In genomic region chr4:48830706-48831531, GRCh38 we compare ENCODE assay signal across 8 cellular contexts. TPM values are rescaled to one million over a fixed set of nuclear protein-coding genes. Genes with fewer than 3 reads are reported as not detected.
DNase-seq lines count a peak whose midpoint lies in the region; ATAC-seq and TF ChIP-seq lines count a peak whose summit lies in the region.

A gene with protein sequence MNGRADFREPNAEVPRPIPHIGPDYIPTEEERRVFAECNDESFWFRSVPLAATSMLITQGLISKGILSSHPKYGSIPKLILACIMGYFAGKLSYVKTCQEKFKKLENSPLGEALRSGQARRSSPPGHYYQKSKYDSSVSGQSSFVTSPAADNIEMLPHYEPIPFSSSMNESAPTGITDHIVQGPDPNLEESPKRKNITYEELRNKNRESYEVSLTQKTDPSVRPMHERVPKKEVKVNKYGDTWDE (plus strand): TSS chr4:48831088. CDS start chr4:48832625, 1,537 bp downstream.

- H3K36me3 ChIP-seq in H7 (replicated peaks; ENCODE audit: control insufficient read depth, insufficient read depth, low read length) = peaks cover 7% of the 10 kb centered on the region

- peaks cover 6 to 14% of the 10 kb centered on the region in 2 donors for H3K27me3 Mint-ChIP-seq in natural killer cell treated with Interleukin-12 subunit alpha and Interleukin-12 subunit beta and Interleukin-15 and Interleukin-18, amount 100 ng/mL, for 72 hours

- H3K27ac Mint-ChIP-seq in natural killer cell treated with Interleukin-12 subunit alpha and Interleukin-12 subunit beta and Interleukin-15 and Interleukin-18, amount 100 ng/mL, for 72 hours = peak within 1 kb of the TSS; percentile 98 to 99

- H3K4me3 ChIP-seq in H7 (ENCODE audit: insufficient read depth, low read depth, low read length) = peak within 1 kb of the TSS; percentile 98
- peak within 1 kb of the TSS; percentile 100 for H3K4me3 ChIP-seq in fibroblast of pulmonary artery (replicated peaks; ENCODE audit: low read depth, low read length)

- peaks cover 10% of the 10 kb centered on the region for H3K36me3 Mint-ChIP-seq in natural killer cell treated with Interleukin-12 subunit alpha and Interleukin-12 subunit beta and Interleukin-15 and Interleukin-18, amount 100 ng/mL, for 72 hours

- H3K4me3 Mint-ChIP-seq in natural killer cell treated with Interleukin-12 subunit alpha and Interleukin-12 subunit beta and Interleukin-15 and Interleukin-18, amount 100 ng/mL, for 72 hours = peak within 1 kb of the TSS; percentile 94

- H3K4me1 Mint-ChIP-seq in natural killer cell treated with Interleukin-12 subunit alpha and Interleukin-12 subunit beta and Interleukin-15 and Interleukin-18, amount 100 ng/mL, for 72 hours (ENCODE audit: low read depth in 2 of 2) = peaks cover 20 to 34% of the 10 kb centered on the region in 2 donors

- peak; percentile 99 for ATAC-seq in natural killer cell treated with Interleukin-12 subunit alpha and Interleukin-12 subunit beta and Interleukin-15 and Interleukin-18, amount 100 ng/mL, for 72 hours
- peak; percentile 98 for ATAC-seq in stimulated activated naive CD8-positive, alpha-beta T cell treated with anti-CD3 and anti-CD28 coated beads, Interleukin-15, Interleukin-2, amounts not matched to agents 100 U/mL and 50 U/mL, for 24 hours

- no peak for TF ChIP-seq CTCF in fibroblast of pulmonary artery (IDR thresholded peaks at IDR 0.05; ENCODE audit: low read length, missing control alignments)

- no peaks in the 10 kb centered on the region for H3K9me3 Mint-ChIP-seq in natural killer cell treated with Interleukin-12 subunit alpha and Interleukin-12 subunit beta and Interleukin-15 and Interleukin-18, amount 100 ng/mL, for 72 hours

- peak; percentile 99 for DNase-seq in ELF-1 (ENCODE audit: low read depth, low spot score)
- peak; percentile 96 for DNase-seq in H7
- DNase-seq in M059J (ENCODE audit: low read depth) = peak; percentile 99
- peak; percentile 86 to 92 for DNase-seq in SHP77 (lab: John Stamatoyannopoulos, UW)
- peak; percentile 89 for DNase-seq in activated effector memory CD4-positive, alpha-beta T cell treated with Interleukin-2 at 50 U/mL for 16 hours
- peak; percentile 100 for DNase-seq in fibroblast of pulmonary artery (ENCODE audit: low read depth)
- peak; percentile 98 for DNase-seq in natural killer cell treated with Interleukin-12 subunit alpha and Interleukin-12 subunit beta and Interleukin-15 and Interleukin-18, amount 100 ng/mL, for 72 hours (ENCODE audit: low spot score)
- DNase-seq in stimulated activated naive CD8-positive, alpha-beta T cell treated with anti-CD3 and anti-CD28 coated beads, Interleukin-15, Interleukin-2, amounts not matched to agents 100 U/mL and 50 U/mL, for 24 hours = peak; percentile 92

- no peaks in the 10 kb centered on the region for H3K27me3 ChIP-seq in H7 (ENCODE audit: control insufficient read depth, insufficient read depth, low read length)

RNA-seq across cellular contexts. Expression of the gene that starts here (rescaled TPM):
- total RNA-seq in H7 (2014; rRNA removed; shearing (Covaris generic)) = 98.2 and 142 TPM in 2 replicates
- 165 and 173 TPM in 2 replicates for total RNA-seq in M059J (2014; rRNA removed; shearing (Covaris generic))
- total RNA-seq in natural killer cell treated with Interleukin-12 subunit alpha and Interleukin-12 subunit beta and Interleukin-15 and Interleukin-18, amount 100 ng/mL, for 72 hours = 100 to 1,000 TPM in 1 of 2 donors, 10 to 100 TPM in 1; 93.9 to 104 TPM

Comparison
In these comparisons a context has a peak if more than half of its experiments do, and no peak if none do; other contexts are left out.
1. Peak in every context shown above with its lines: DNase-seq, ATAC-seq and H3K4me3 ChIP-seq.